In the genomic region with DNA sequence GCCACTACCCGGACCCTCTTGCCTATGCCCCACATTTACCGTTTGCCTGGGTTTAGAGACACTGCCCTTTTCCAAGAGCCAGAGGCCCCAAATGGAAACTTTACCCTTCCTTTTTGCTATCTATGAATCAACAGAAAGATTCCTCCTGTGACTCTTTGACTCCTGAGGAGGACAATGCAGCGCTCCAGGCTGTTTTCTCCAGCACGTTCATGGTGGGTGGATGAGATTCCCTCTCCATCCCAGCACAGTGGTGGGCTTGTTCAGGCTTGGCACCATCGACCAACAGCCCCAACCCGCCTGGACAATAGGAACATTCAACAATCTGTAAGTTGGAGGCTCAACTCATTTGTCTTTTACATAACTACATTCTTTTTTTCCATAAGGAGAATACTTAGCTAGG, we compare ENCODE assay signal across 18 cellular contexts. TPM values are rescaled to one million over a fixed set of nuclear protein-coding genes. Genes with fewer than 3 reads are reported as not detected.
A peak's percentile ranks its signal among the peaks of the same experiment; 100 is the strongest.
DNase-seq lines count a peak whose midpoint lies in the region; ATAC-seq and TF ChIP-seq lines count a peak whose summit lies in the region.
"Had no signal": no experiment of that assay in that cellular context is flagged by ENCODE, and none has a peak within 500 bp of the region (broad histone marks: within the 10 kb centered on the region; RNA-seq: fewer than 3 reads in every experiment).

No MANE protein-coding gene starts in this region.

- TF ChIP-seq CTCF in brain microvascular endothelial cell (IDR thresholded peaks at IDR 0.05; ENCODE audit: low read depth, low read length, missing control alignments) = no peak
- no peak for TF ChIP-seq CTCF in sigmoid colon (IDR thresholded peaks at IDR 0.05)
- TF ChIP-seq CTCF in spleen (IDR thresholded peaks at IDR 0.05 in 8 of 11, conservative IDR thresholded peaks at IDR 0.05 in 3 of 11) = no peak

- TF ChIP-seq EP300 in sigmoid colon (IDR thresholded peaks at IDR 0.05) = no peak

- in situ Hi-C loops in brain microvascular endothelial cell (cut with HindIII; ENCODE audit: low pct_ligation_motif_present, low sequenced_read_pairs) = no loop called here

- intact Hi-C loops in sigmoid colon (cut with DNase I) (no loop called here), spleen (cut with DNase I; ENCODE audit: low total_unique reads) (no loop called here)

- H3K4me1 ChIP-seq in sigmoid colon = peaks cover 0 to 54% (median 46%) of the 10 kb centered on the region in 4 donors
- H3K4me1 ChIP-seq in spleen = peaks cover 0 to 7% (median 0%) of the 10 kb centered on the region in 6 donors

- H3K9me3 ChIP-seq in sigmoid colon (no peaks in the 10 kb centered on the region), spleen (no peaks in the 10 kb centered on the region)
- H3K9me3 ChIP-seq: pancreas had no signal

- no peak for TF ChIP-seq POLR2A in sigmoid colon (IDR thresholded peaks at IDR 0.05)
- TF ChIP-seq POLR2A in spleen (IDR thresholded peaks at IDR 0.05) = no peak

- H3K27me3 ChIP-seq in brain microvascular endothelial cell (replicated peaks) (no peaks in the 10 kb centered on the region), sigmoid colon (no peaks in the 10 kb centered on the region), spleen (replicated peaks in 1 of 7) (no peaks in the 10 kb centered on the region)
- H3K27me3 ChIP-seq: pancreas had no signal

- H3K27ac ChIP-seq in brain microvascular endothelial cell (peak overlapping the region; percentile 20), sigmoid colon (peak overlapping the region; percentile 43 to 68 (median 54)), spleen (peak overlapping the region in 2 of 8 donors; percentile 7 to 9)
- H3K27ac ChIP-seq: pancreas had no signal

- ATAC-seq in HG02884 (IDR thresholded peaks at IDR 0.05; ENCODE audit: unreplicated experiment) (no peak), GM19397 (IDR thresholded peaks at IDR 0.05; ENCODE audit: unreplicated experiment) (no peak)
- ATAC-seq: activated CD4-positive, CD25-positive, alpha-beta regulatory T cell treated with anti-CD3 and anti-CD28 coated beads, Interleukin-2, amount 50 U/mL, for 24 hours; activated naive CD4-positive, alpha-beta T cell treated with anti-CD3 and anti-CD28 coated beads, Interleukin-2, amount 50 U/mL, for 72 hours; activated T-cell treated with anti-CD3 and anti-CD28 coated beads, Interleukin-2, amount 50 U/mL, for 72 hours; GM12878; HCT116; pancreas had no signal

- 89 to 91% methylated on average over 6 of the region's 6 CpGs for WGBS in sigmoid colon, 2 donors
- WGBS in spleen, 5 donors = 78 to 95% (median 92%) methylated on average over 6 of the region's 6 CpGs

- no peak overlapping the region for H3K4me3 ChIP-seq in brain microvascular endothelial cell (ENCODE audit: low read depth, low read length)
- H3K4me3 ChIP-seq in sigmoid colon = no peak overlapping the region
- H3K4me3 ChIP-seq in spleen = no peak overlapping the region
- H3K4me3 ChIP-seq: GM12878, pancreas had no signal

- peaks cover 86% of the 10 kb centered on the region for H3K36me3 ChIP-seq in brain microvascular endothelial cell (replicated peaks)
- H3K36me3 ChIP-seq in sigmoid colon = peaks cover 7 to 84% (median 34%) of the 10 kb centered on the region in 4 donors
- H3K36me3 ChIP-seq in spleen = peaks cover 0 to 33% (median 1%) of the 10 kb centered on the region in 6 donors

- DNase-seq in EL (peak; percentile 42), brain microvascular endothelial cell (no peak), globus pallidus (ENCODE audit: low spot score) (peak; percentile 19), sigmoid colon (no peak), GM19240 (ENCODE audit: insufficient read length, low spot score) (no peak), spleen (no peak)
- DNase-seq: activated T-cell treated with anti-CD3 and anti-CD28 coated beads, Interleukin-2, amount 50 U/mL, for 72 hours; DMS153; left ventricle myocardium superior; NCI-H187; pancreas; stimulated activated CD4-positive, alpha-beta T cell treated with anti-CD3 and anti-CD28 coated beads, Interleukin-4, amount 100 ng/mL, for 24 hours had no signal

RNA-seq across cellular contexts. Expression of gene DLD, which starts 55.9 kb away (rescaled TPM):
- total RNA-seq in sigmoid colon (100 to 1,000 TPM in 3 of 4 donors, 10 to 100 TPM in 1; 97.2 to 446 (median 124) TPM), spleen (100 to 1,000 TPM in 3 of 7 donors, 10 to 100 TPM in 4; 54.4 to 114 (median 65.7) TPM)
- polyA plus RNA-seq in sigmoid colon (100 to 1,000 TPM in 2 of 3 donors, 10 to 100 TPM in 1; 82.3 to 127 (median 111) TPM), spleen (10 to 100 TPM; 19.6 to 29.4 (median 22.3) TPM)

RNA-seq across cellular contexts. Expression of gene LAMB1, which starts 56.1 kb away (rescaled TPM):
- 100 to 1,000 TPM; 161 to 246 (median 185) TPM for total RNA-seq in sigmoid colon
- polyA plus RNA-seq in sigmoid colon = 100 to 1,000 TPM in 1 of 3 donors, 10 to 100 TPM in 2; 16.9 to 103 (median 22.8) TPM
- 100 to 1,000 TPM in 6 of 7 donors, 10 to 100 TPM in 1; 66.4 to 181 (median 149) TPM for total RNA-seq in spleen
- polyA plus RNA-seq in spleen = 10 to 100 TPM; 51.4 to 74.8 (median 68.6) TPM

Comparison
In these comparisons a context has a peak if more than half of its experiments do, and no peak if none do; other contexts are left out.
1. DNase-seq: peak in EL (single experiment) and globus pallidus (single experiment); none in brain microvascular endothelial cell (single experiment), sigmoid colon (single experiment), GM19240 (single experiment) and spleen (single experiment).